In the genomic region with DNA sequence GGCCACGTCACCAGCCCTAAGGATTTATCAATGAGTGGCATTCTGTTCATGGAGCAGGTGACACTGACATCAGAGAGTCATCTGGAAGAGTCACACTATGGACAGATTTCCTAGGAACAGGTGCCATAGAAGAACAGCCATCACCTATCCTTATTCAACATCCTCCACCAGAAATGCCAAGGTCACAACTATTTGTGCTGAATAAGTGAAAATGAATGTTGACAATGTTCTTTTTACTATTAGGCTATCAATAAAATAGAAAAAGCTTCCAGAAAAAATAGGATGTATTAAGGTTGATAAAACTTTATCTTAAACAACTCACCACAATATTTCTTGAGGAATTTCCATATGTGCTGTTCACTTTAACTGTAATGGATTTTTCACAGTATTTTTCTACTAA, we compare ENCODE assay signal across 33 cellular contexts.
"Had no signal": no experiment of that assay in that cellular context is flagged by ENCODE, and none has a peak within 500 bp of the region (broad histone marks: within the 10 kb centered on the region; RNA-seq: fewer than 3 reads in every experiment).

No MANE protein-coding gene starts in this region.

- H3K9me3 ChIP-seq: adrenal gland, ascending aorta, body of pancreas, breast epithelium had no signal

- H3K27ac ChIP-seq: adrenal gland, ascending aorta, body of pancreas, brain microvascular endothelial cell, breast epithelium, cardiac muscle cell had no signal

- DNase-seq: activated effector memory CD4-positive, alpha-beta T cell treated with anti-CD3 and anti-CD28 coated beads, Interleukin-2, amount 50 U/mL, for 16 hours; activated effector memory CD4-positive, alpha-beta T cell treated with Interleukin-2 at 50 U/mL for 16 hours; activated gamma-delta T cell; activated gamma-delta T cell treated with Interleukin-2 at 50 U/mL for 16 hours; activated naive CD4-positive, alpha-beta T cell; activated naive CD4-positive, alpha-beta T cell treated with anti-CD3 and anti-CD28 coated beads for 36 hours; activated naive CD4-positive, alpha-beta T cell treated with anti-CD3 and anti-CD28 coated beads, Interleukin-2, amount 10 ng/mL, durations not matched to agents 7 days and 5 days; activated naive CD4-positive, alpha-beta T cell treated with anti-CD3 and anti-CD28 coated beads, Interleukin-2, amount 50 U/mL, for 16 hours; activated naive CD4-positive, alpha-beta T cell treated with Interleukin-2 at 50 U/mL for 16 hours; activated naive CD8-positive, alpha-beta T cell treated with anti-CD3 and anti-CD28 coated beads for 36 hours; activated naive CD8-positive, alpha-beta T cell treated with anti-CD3 and anti-CD28 coated beads, Interleukin-2, amount 10 ng/mL, durations not matched to agents 7 days and 5 days; activated naive CD8-positive, alpha-beta T cell treated with anti-CD3 and anti-CD28 coated beads, Interleukin-2, amount 50 U/mL, for 24 hours; activated T-cell treated with anti-CD3 and anti-CD28 coated beads, Interleukin-2, amount 50 U/mL, for 4 hours; activated T-cell treated with anti-CD3 and anti-CD28 coated beads, Interleukin-2, amount 50 U/mL, for 48 hours; activated T-cell treated with anti-CD3 and anti-CD28 coated beads, Interleukin-2, amount 50 U/mL, for 72 hours; adrenal gland; amniotic stem cell; amygdala; anterior cingulate cortex; aorta; body of pancreas; brain microvascular endothelial cell; caudate nucleus; central memory CD4-positive, alpha-beta T cell; cerebellar nuclear complex had no signal

- H3K36me3 ChIP-seq: adrenal gland, ascending aorta, brain microvascular endothelial cell, breast epithelium, cardiac muscle cell had no signal

- FAIRE-seq: astrocyte, bronchial epithelial cell, colon had no signal

- ATAC-seq: activated naive CD4-positive, alpha-beta T cell treated with anti-CD3 and anti-CD28 coated beads, Interleukin-2, amount 50 U/mL, for 72 hours; activated naive CD8-positive, alpha-beta T cell treated with anti-CD3 and anti-CD28 coated beads, Interleukin-2, amount 50 U/mL, for 24 hours; activated T-cell treated with anti-CD3 and anti-CD28 coated beads, Interleukin-2, amount 50 U/mL, for 4 hours; activated T-cell treated with anti-CD3 and anti-CD28 coated beads, Interleukin-2, amount 50 U/mL, for 72 hours; activated T-helper 17 cell treated with anti-CD3 and anti-CD28 coated beads, Interleukin-2, amount 50 U/mL, for 72 hours; body of pancreas had no signal

- H3K4me3 ChIP-seq: adrenal gland, ascending aorta, body of pancreas, breast epithelium, cardiac muscle cell had no signal

- H3K4me1 ChIP-seq: adrenal gland, ascending aorta, body of pancreas, breast epithelium had no signal

- H3K27me3 ChIP-seq: adrenal gland, ascending aorta, body of pancreas, brain microvascular endothelial cell, breast epithelium, cardiac muscle cell had no signal
